ENCODE assay signal across 1 cellular context in genomic region chr17:869067-869466, GRCh38.
TF ChIP-seq lines count a peak whose summit lies in the region.

No MANE protein-coding gene starts in this region.

TF ChIP-seq in HCT116, 20 proteins besides CTCF, POLR2A, EP300 and RAD21 (continued from another document):
- no peak for TF ChIP-seq REST (IDR thresholded peaks at IDR 0.05; ENCODE audit: low read depth)
- no peak for TF ChIP-seq POLR2AphosphoS5 (IDR thresholded peaks at IDR 0.05; ENCODE audit: low read depth, low read length)
- no peak for TF ChIP-seq EGR1 (IDR thresholded peaks at IDR 0.05; ENCODE audit: low read depth)
- TF ChIP-seq EZH2phosphoT487 (IDR thresholded peaks at IDR 0.05; ENCODE audit: borderline replicate concordance): no peak
- TF ChIP-seq ZNF274 (IDR thresholded peaks at IDR 0.05; ENCODE audit: low read depth, low read length): no peak
- TF ChIP-seq TCF7L2 (IDR thresholded peaks at IDR 0.05; ENCODE audit: borderline replicate concordance, extremely low read depth, insufficient read depth, insufficient read length): no peak
